In the genomic region with DNA sequence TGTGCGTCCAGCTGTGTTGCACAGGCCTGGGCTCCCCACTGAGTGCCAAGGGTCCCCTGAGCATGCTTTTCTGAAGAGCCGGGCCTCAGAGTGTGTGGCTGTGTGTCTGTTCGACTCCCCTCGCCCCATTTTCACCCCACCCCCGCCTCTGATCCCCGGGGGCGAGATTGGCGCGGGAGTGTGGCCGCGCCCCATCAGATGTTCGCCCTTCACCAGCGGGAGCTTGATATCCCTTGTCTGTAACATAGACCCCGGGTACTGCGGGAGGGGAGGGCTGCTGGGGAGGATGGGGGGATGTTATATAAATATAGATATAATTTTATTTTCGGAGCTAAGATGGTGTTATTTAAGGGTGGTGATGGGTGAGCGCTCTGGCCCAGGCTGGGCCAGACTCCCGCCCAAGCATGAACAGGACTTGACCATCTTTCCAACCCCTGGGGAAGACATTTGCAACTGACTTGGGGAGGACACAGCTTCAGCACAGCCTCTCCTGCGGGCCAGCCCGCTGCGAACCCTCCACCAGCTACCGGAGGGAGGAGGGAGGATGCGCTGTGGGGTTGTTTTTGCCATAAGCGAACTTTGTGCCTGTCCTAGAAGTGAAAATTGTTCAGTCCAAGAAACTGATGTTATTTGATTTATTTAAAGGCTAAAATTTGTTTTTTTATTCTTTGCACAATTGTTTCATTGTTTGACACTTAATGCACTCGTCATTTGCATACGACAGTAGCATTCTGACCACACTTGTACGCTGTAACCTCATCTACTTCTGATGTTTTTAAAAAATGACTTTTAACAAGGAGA, we compare ENCODE assay signal across 9 cellular contexts. TPM values are rescaled to one million over a fixed set of nuclear protein-coding genes. Genes with fewer than 3 reads are reported as not detected.
DNase-seq lines count a peak whose midpoint lies in the region; FAIRE-seq and TF ChIP-seq lines count a peak whose summit lies in the region.
"Had no signal": no experiment of that assay in that cellular context is flagged by ENCODE, and none has a peak within 500 bp of the region (broad histone marks: within the 10 kb centered on the region; RNA-seq: fewer than 3 reads in every experiment).

No MANE protein-coding gene starts in this region.

- intact Hi-C loops in sigmoid colon (cut with DNase I), result no loop called here

- peaks cover 0 to 47% (median 42%) of the 10 kb centered on the region in 4 donors for H3K4me1 ChIP-seq in sigmoid colon

- TF ChIP-seq CTCF in sigmoid colon (IDR thresholded peaks at IDR 0.05), result no peak

- DNase-seq in NCI-H748 (lab: John Stamatoyannopoulos, UW; ENCODE audit: unreplicated experiment), result peak; percentile 29
- DNase-seq in NCI-H748 treated with DMSO at 0.1 percent for 48 hours (lab: John Stamatoyannopoulos, UW), result no peak
- DNase-seq in sigmoid colon, result peak; percentile 73
- DNase-seq in GM12891 (ENCODE audit: insufficient read length, low spot score), result no peak
- DNase-seq in middle frontal gyrus (ENCODE audit: extremely low spot score, low spot score), result no peak
- no peak for DNase-seq in NCI-H774 (lab: John Stamatoyannopoulos, UW)
- DNase-seq: DND-41 had no signal

- H3K27ac ChIP-seq in sigmoid colon, result peak overlapping the region; percentile 93 to 98 (median 98)

- peaks cover 10% of the 10 kb centered on the region for H3K27me3 Mint-ChIP-seq in activated naive CD8-positive, alpha-beta T cell

- peaks cover 16 to 27% (median 20%) of the 10 kb centered on the region in 4 donors for H3K36me3 ChIP-seq in sigmoid colon

- H3K4me3 ChIP-seq in iPS-11a (ENCODE audit: low read depth, low read length) (peak overlapping the region; percentile 58), sigmoid colon (peak overlapping the region; percentile 61 to 100 (median 98))

- no peak overlapping the region for H3K27ac Mint-ChIP-seq in activated naive CD8-positive, alpha-beta T cell

- TF ChIP-seq POLR2A in sigmoid colon (IDR thresholded peaks at IDR 0.05), result peak; percentile 33 to 38
- no peak for TF ChIP-seq POLR2A in GM12891 (IDR thresholded peaks at IDR 0.05; ENCODE audit: low read depth, low read length)

- H3K9me3 Mint-ChIP-seq in activated naive CD8-positive, alpha-beta T cell (ENCODE audit: low read depth), result no peaks in the 10 kb centered on the region

- H3K36me3 Mint-ChIP-seq in activated naive CD8-positive, alpha-beta T cell, result peaks cover 2% of the 10 kb centered on the region

- peak overlapping the region; percentile 84 for H3K4me3 Mint-ChIP-seq in activated naive CD8-positive, alpha-beta T cell

- TF ChIP-seq EP300 in sigmoid colon (IDR thresholded peaks at IDR 0.05), result no peak

- H3K9me3 ChIP-seq in sigmoid colon, result no peaks in the 10 kb centered on the region

- H3K27me3 ChIP-seq in sigmoid colon, result no peaks in the 10 kb centered on the region

- WGBS in sigmoid colon, 2 donors, result 42 to 45% methylated on average over 27 of the region's 27 CpGs

- peaks cover 10% of the 10 kb centered on the region for H3K4me1 Mint-ChIP-seq in activated naive CD8-positive, alpha-beta T cell (ENCODE audit: low read depth)

- no peak for FAIRE-seq in GM12891 (lab: Jason Lieb, UNC)

TF ChIP-seq in GM12891, 5 proteins besides CTCF, POLR2A, EP300 and RAD21:
- TF ChIP-seq SPI1 (IDR thresholded peaks at IDR 0.05; ENCODE audit: low read depth, low read length) (no peak), POU2F2 (IDR thresholded peaks at IDR 0.05; ENCODE audit: low read depth, low read length) (no peak), POLR2AphosphoS5 (IDR thresholded peaks at IDR 0.05; ENCODE audit: low read depth, low read length) (no peak), PAX5 (IDR thresholded peaks at IDR 0.05; ENCODE audit: insufficient read depth, low read length, severe bottlenecking) (no peak)

RNA-seq across cellular contexts. Expression of a gene that starts 1.6 kb away (rescaled TPM):
- total RNA-seq in sigmoid colon, result 1,000 to 10,000 TPM in 2 of 4 donors, 100 to 1,000 TPM in 2; 753 to 1,323 (median 1,092) TPM
- polyA plus RNA-seq in sigmoid colon, result 100 to 1,000 TPM in 2 of 3 donors, 10 to 100 TPM in 1; 60.6 to 200 (median 108) TPM
- 12.7 TPM for polyA plus RNA-seq in GM12891 (2012; ENCODE audit: low read depth, missing spikeins)

Comparison
In these comparisons a context has a peak if more than half of its experiments do, and no peak if none do; other contexts are left out.
1. DNase-seq: peak in NCI-H748 (single experiment) and sigmoid colon (single experiment); none in NCI-H748 treated with DMSO at 0.1 percent for 48 hours (single experiment), GM12891 (single experiment), middle frontal gyrus (single experiment) and NCI-H774 (single experiment).